ENCODE assay signal across 8 cellular contexts in genomic region chr11:112555491-112556364, GRCh38.
DNase-seq lines count a peak whose midpoint lies in the region; ATAC-seq, FAIRE-seq and TF ChIP-seq lines count a peak whose summit lies in the region.

No MANE protein-coding gene starts in this region.

- H4K8ac ChIP-seq in trophoblast cell (ENCODE audit: low read depth, low read length), result no peak overlapping the region

- H3K4me2 ChIP-seq in PC-3 (ENCODE audit: low read length), result no peak overlapping the region
- H3K4me2 ChIP-seq in trophoblast cell (ENCODE audit: low read length), result no peak overlapping the region

- DNase-seq in BJ (ENCODE audit: low read depth), result no peak
- peak; percentile 65 for DNase-seq in PC-3
- peak; percentile 49 for DNase-seq in activated T-helper 2 cell treated with anti-CD3 and anti-CD28 coated beads, Interferon-gamma antibody, Interleukin-2, Interleukin-4, amounts not matched to agents 10 μg/mL and 5 μg/mL and 100 μg/mL, durations not matched to agents 14 hours and 24 hours and 36 hours (ENCODE audit: low spot score)
- DNase-seq in globus pallidus (ENCODE audit: low spot score), result peak; percentile 66
- peak; percentile 59 to 75 for DNase-seq in trophoblast cell
- DNase-seq in urothelium cell line (ENCODE audit: low spot score), result peak; percentile 49

- ATAC-seq in GM21723 (IDR thresholded peaks at IDR 0.05; ENCODE audit: unreplicated experiment) (peak; percentile 56), PC-3 (peak; percentile 50; the same call in 1 of the 2 replicates), HG03439 (IDR thresholded peaks at IDR 0.05; ENCODE audit: unreplicated experiment) (no peak)

- H3K36me3 Mint-ChIP-seq in activated T-helper 2 cell treated with anti-CD3 and anti-CD28 coated beads, Interferon-gamma antibody, Interleukin-2, Interleukin-4, amounts not matched to agents 10 μg/mL and 5 μg/mL and 100 μg/mL, durations not matched to agents 14 hours and 24 hours and 36 hours (ENCODE audit: low read depth), result no peaks in the 10 kb centered on the region

- no peak overlapping the region for H3K27ac Mint-ChIP-seq in activated T-helper 2 cell treated with anti-CD3 and anti-CD28 coated beads, Interferon-gamma antibody, Interleukin-2, Interleukin-4, amounts not matched to agents 10 μg/mL and 5 μg/mL and 100 μg/mL, durations not matched to agents 14 hours and 24 hours and 36 hours

- H2BK120ac ChIP-seq in trophoblast cell (ENCODE audit: insufficient read depth, low read length, poor library complexity), result no peak overlapping the region

- POLR2A ChIA-PET in BJ (lab: Charles Lee) (no interaction called here), PC-3 (lab: Charles Lee; ENCODE audit: unreplicated experiment) (no interaction called here)

- CTCF ChIA-PET in BJ (lab: Yijun Ruan, JAX) (interaction anchor here (0.7 to 1.8 kb wide), 21 partner anchors 9 to 395 kb away, joined by 3 to 11 read pairs (median 3); no protein-coding TSS in a partner anchor), PC-3 (lab: Charles Lee) (interaction anchor here (0.6 kb wide), 1 partner anchor 1350 kb away, joined by 4 read pairs; no protein-coding TSS in a partner anchor)

- H3K9me2 ChIP-seq in PC-3 (replicated peaks; ENCODE audit: low read length), result no peaks in the 10 kb centered on the region

- H3K36me3 ChIP-seq in BJ (ENCODE audit: control insufficient read depth, insufficient read depth, low read length) (no peaks in the 10 kb centered on the region), PC-3 (ENCODE audit: low read depth, low read length) (no peaks in the 10 kb centered on the region), trophoblast cell (ENCODE audit: control insufficient read depth in 1 of 2, insufficient read depth in 2 of 2, low read length in 2 of 2) (no peaks in the 10 kb centered on the region)

- no peak overlapping the region for H4K91ac ChIP-seq in trophoblast cell (ENCODE audit: low read depth, low read length)

- H3K27ac ChIP-seq in PC-3 (ENCODE audit: low read length) (no peak overlapping the region), trophoblast cell (ENCODE audit: low read depth, low read length) (no peak overlapping the region)

- intact Hi-C loops in PC-3 (cut with micrococcal nuclease), result loop anchor here (1.0 kb wide), 1 partner anchor 265 kb away; no protein-coding TSS in a partner anchor
- intact Hi-C loops in activated T-helper 2 cell treated with anti-CD3 and anti-CD28 coated beads, Interferon-gamma antibody, Interleukin-2, Interleukin-4, amounts not matched to agents 10 μg/mL and 5 μg/mL and 100 μg/mL, durations not matched to agents 14 hours and 24 hours and 36 hours (cut with micrococcal nuclease), result loop anchor here (1.0 kb wide), 2 partner anchors 266 to 336 kb away; no protein-coding TSS in a partner anchor

- H3K27me3 ChIP-seq in BJ (ENCODE audit: control insufficient read depth, insufficient read depth, low read length), result no peaks in the 10 kb centered on the region
- H3K27me3 ChIP-seq in PC-3 (ENCODE audit: low read length), result peaks cover 27% of the 10 kb centered on the region
- no peaks in the 10 kb centered on the region for H3K27me3 ChIP-seq in trophoblast cell (ENCODE audit: insufficient read depth, low read length)

- TF ChIP-seq CTCF in BJ (IDR thresholded peaks at IDR 0.05; ENCODE audit: insufficient read depth, low read depth, low read length) (peak; percentile 84), PC-3 (conservative IDR thresholded peaks at IDR 0.05; ENCODE audit: low read depth, low read length) (peak; percentile 87)

- no peaks in the 10 kb centered on the region for H3K79me1 ChIP-seq in trophoblast cell (ENCODE audit: low read length)

- H2AFZ ChIP-seq in PC-3 (ENCODE audit: low read length), result no peak overlapping the region
- H2AFZ ChIP-seq in trophoblast cell (ENCODE audit: insufficient read depth, low read length, poor library complexity), result no peak overlapping the region

- no peak overlapping the region for H3K4ac ChIP-seq in trophoblast cell (ENCODE audit: low read depth, low read length)

- no peak overlapping the region for H3K23ac ChIP-seq in trophoblast cell (ENCODE audit: low read length)

- peaks cover 7% of the 10 kb centered on the region for H3K27me3 Mint-ChIP-seq in activated T-helper 2 cell treated with anti-CD3 and anti-CD28 coated beads, Interferon-gamma antibody, Interleukin-2, Interleukin-4, amounts not matched to agents 10 μg/mL and 5 μg/mL and 100 μg/mL, durations not matched to agents 14 hours and 24 hours and 36 hours (ENCODE audit: low read depth)

- H3K79me2 ChIP-seq in PC-3 (ENCODE audit: low read length) (no peaks in the 10 kb centered on the region), trophoblast cell (ENCODE audit: control insufficient read depth, insufficient read depth, low read length, poor library complexity) (no peaks in the 10 kb centered on the region)

- FAIRE-seq in urothelium cell line (lab: Jason Lieb, UNC), result peak; percentile 59

- H3K4me1 Mint-ChIP-seq in activated T-helper 2 cell treated with anti-CD3 and anti-CD28 coated beads, Interferon-gamma antibody, Interleukin-2, Interleukin-4, amounts not matched to agents 10 μg/mL and 5 μg/mL and 100 μg/mL, durations not matched to agents 14 hours and 24 hours and 36 hours (ENCODE audit: low read depth), result no peaks in the 10 kb centered on the region

- H3K9ac ChIP-seq in PC-3 (ENCODE audit: low read length) (no peak overlapping the region), trophoblast cell (ENCODE audit: low read length) (peak overlapping the region; percentile 54)

- no peaks in the 10 kb centered on the region for H4K20me1 ChIP-seq in PC-3 (ENCODE audit: low read length)

- H3K4me3 ChIP-seq in BJ (ENCODE audit: low read depth, low read length) (no peak overlapping the region), PC-3 (ENCODE audit: low read length) (no peak overlapping the region), trophoblast cell (ENCODE audit: low read depth, low read length) (no peak overlapping the region)

- H3K9me3 ChIP-seq in PC-3 (ENCODE audit: low read length) (no peaks in the 10 kb centered on the region), trophoblast cell (ENCODE audit: insufficient read depth, low read depth, low read length) (no peaks in the 10 kb centered on the region)

- no peaks in the 10 kb centered on the region for H3F3A ChIP-seq in PC-3 (ENCODE audit: low read length, unreplicated experiment)

- H4K12ac ChIP-seq in trophoblast cell (ENCODE audit: low read depth, low read length), result no peak overlapping the region

- no peak overlapping the region for H2AK5ac ChIP-seq in trophoblast cell (ENCODE audit: low read length)

- no peak overlapping the region for H3K4me3 Mint-ChIP-seq in activated T-helper 2 cell treated with anti-CD3 and anti-CD28 coated beads, Interferon-gamma antibody, Interleukin-2, Interleukin-4, amounts not matched to agents 10 μg/mL and 5 μg/mL and 100 μg/mL, durations not matched to agents 14 hours and 24 hours and 36 hours (ENCODE audit: low read depth)

- no peaks in the 10 kb centered on the region for H3K4me1 ChIP-seq in PC-3 (ENCODE audit: insufficient read depth, low read length)
- peaks cover 0 to 3% of the 10 kb centered on the region in 2 experiments for H3K4me1 ChIP-seq in trophoblast cell (ENCODE audit: control insufficient read depth in 1 of 2, insufficient read depth in 2 of 2, low read length in 2 of 2)

- H3K18ac ChIP-seq in trophoblast cell (ENCODE audit: low read length), result no peak overlapping the region

- no peak overlapping the region for H2BK12ac ChIP-seq in trophoblast cell (ENCODE audit: low read length)

- H2BK5ac ChIP-seq in trophoblast cell (ENCODE audit: low read depth, low read length, poor library complexity), result no peak overlapping the region

- WGBS in trophoblast cell (ENCODE audit: extremely low coverage, insufficient coverage, insufficient read length), result no CpG with 5 or more reads among the region's 10 CpGs

- H3K9me3 Mint-ChIP-seq in activated T-helper 2 cell treated with anti-CD3 and anti-CD28 coated beads, Interferon-gamma antibody, Interleukin-2, Interleukin-4, amounts not matched to agents 10 μg/mL and 5 μg/mL and 100 μg/mL, durations not matched to agents 14 hours and 24 hours and 36 hours, result no peaks in the 10 kb centered on the region

- no TSS peak for BruUV-seq in PC-3 (replicated peaks; lab: Mats Ljungman, UMichigan)

- no peak overlapping the region for H3K14ac ChIP-seq in trophoblast cell (ENCODE audit: low read length)
